ENCODE assay signal across 14 cellular contexts in the genomic region with DNA sequence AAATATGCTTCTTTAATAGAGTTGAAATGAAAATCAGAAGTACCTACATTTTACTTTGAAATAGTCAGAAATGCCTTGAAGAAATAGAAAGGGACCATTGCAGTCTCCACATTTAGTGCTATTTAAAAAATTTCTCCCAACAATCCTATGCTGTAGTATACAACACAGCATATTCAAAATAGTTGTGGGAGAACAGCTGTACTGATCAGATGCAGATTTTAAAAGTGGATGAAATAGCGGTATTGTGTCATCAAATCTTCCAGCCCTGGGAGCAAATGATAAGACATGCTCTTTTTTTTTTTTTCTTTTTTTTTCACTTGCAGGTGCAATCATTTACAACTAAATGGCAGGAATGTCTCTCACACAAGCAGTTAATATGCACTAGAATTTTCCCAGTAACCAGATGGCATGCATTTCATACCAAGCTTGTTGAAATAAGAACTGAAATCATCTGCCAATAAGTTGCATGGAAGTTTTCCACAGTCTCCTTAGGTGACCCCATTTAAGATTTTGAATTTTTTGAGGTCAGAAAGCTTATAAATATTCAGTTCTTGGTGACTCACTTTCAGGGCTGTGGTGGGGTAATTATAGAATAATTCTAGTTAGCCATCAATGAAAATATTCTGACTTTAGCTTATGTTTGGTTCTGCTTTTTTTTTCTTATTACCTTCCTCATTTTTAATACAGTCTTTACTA.
DNase-seq lines count a peak whose midpoint lies in the region; ATAC-seq and TF ChIP-seq lines count a peak whose summit lies in the region.
"Had no signal": no experiment of that assay in that cellular context is flagged by ENCODE, and none has a peak within 500 bp of the region (broad histone marks: within the 10 kb centered on the region; RNA-seq: fewer than 3 reads in every experiment).

No MANE protein-coding gene starts in this region.

- intact Hi-C loops in A673 (cut with micrococcal nuclease; ENCODE audit: unreplicated experiment): no loop called here
- intact Hi-C loops in activated B cell treated with CpG ODN at 0.5 μM for 24 hours (cut with micrococcal nuclease): loop anchor here (2.0 kb wide), 1 partner anchor 21 kb away; no protein-coding TSS in a partner anchor

- TF ChIP-seq CTCF in A673 (conservative IDR thresholded peaks at IDR 0.05; ENCODE audit: low read depth, low read length) (no peak), HFFc6 (IDR thresholded peaks at IDR 0.05) (no peak), activated B cell treated with CpG ODN at 0.5 μM for 24 hours (IDR thresholded peaks at IDR 0.05) (no peak), foreskin fibroblast (IDR thresholded peaks at IDR 0.05; ENCODE audit: low read depth, low read length) (no peak)

- H3K4me1 ChIP-seq in A673 (ENCODE audit: insufficient read depth, low read length, poor library complexity, severe bottlenecking): peaks cover 18% of the 10 kb centered on the region

- no peak overlapping the region for H3K4me3 Mint-ChIP-seq in HFFc6
- H3K4me3 Mint-ChIP-seq in activated B cell treated with CpG ODN at 0.5 μM for 24 hours: no peak overlapping the region
- H3K4me3 Mint-ChIP-seq: activated CD4-positive, alpha-beta T cell treated with anti-CD3 and anti-CD28 coated beads, Interleukin-2, amount 10 ng/mL, durations not matched to agents 24 days and 14 days had no signal

- peaks cover 29% of the 10 kb centered on the region; the same call in 1 of the 2 replicates for H3K4me1 Mint-ChIP-seq in HFFc6 (ENCODE audit: low read depth)
- H3K4me1 Mint-ChIP-seq in activated B cell treated with CpG ODN at 0.5 μM for 24 hours: peaks cover 59% of the 10 kb centered on the region
- H3K4me1 Mint-ChIP-seq: activated CD4-positive, alpha-beta T cell treated with anti-CD3 and anti-CD28 coated beads, Interleukin-2, amount 10 ng/mL, durations not matched to agents 24 days and 14 days had no signal

- CTCF ChIA-PET in A673 (lab: Charles Lee): no interaction called here
- CTCF ChIA-PET in activated B cell treated with CpG ODN at 0.5 μM for 24 hours (lab: Charles Lee): interaction anchor here (0.7 to 0.8 kb wide), 2 partner anchors 257 to 314 kb away, joined by 3 read pairs; no protein-coding TSS in a partner anchor

- ATAC-seq in activated B cell treated with CpG ODN at 0.5 μM for 24 hours (ENCODE audit: low read depth) (peak; percentile 56), GM21737 (IDR thresholded peaks at IDR 0.05; ENCODE audit: unreplicated experiment) (no peak), GM19324 (IDR thresholded peaks at IDR 0.05; ENCODE audit: low FRiP score, unreplicated experiment) (no peak)

- peak; percentile 38 for DNase-seq in A673 (ENCODE audit: low spot score)
- peak; percentile 72 for DNase-seq in HFFc6
- DNase-seq in activated B cell treated with CpG ODN at 0.5 μM for 24 hours: no peak
- peak; percentile 45 to 77 for DNase-seq in foreskin fibroblast
- no peak for DNase-seq in NCI-H2081 treated with DMSO at 0.1 percent for 48 hours (lab: John Stamatoyannopoulos, UW)
- DNase-seq in activated CD4-positive, alpha-beta T cell treated with anti-CD3 and anti-CD28 coated beads for 1 hour: no peak
- DNase-seq: ACHN; activated CD4-positive, alpha-beta T cell treated with anti-CD3 and anti-CD28 coated beads, Interleukin-2, amount 10 ng/mL, durations not matched to agents 24 days and 14 days; NCI-H2029; occipital lobe had no signal

- no TSS peak for BruUV-seq in A673 (replicated peaks; lab: Mats Ljungman, UMichigan)

- H3K36me3 Mint-ChIP-seq in HFFc6 (ENCODE audit: low read depth): no peaks in the 10 kb centered on the region
- H3K36me3 Mint-ChIP-seq in activated B cell treated with CpG ODN at 0.5 μM for 24 hours (ENCODE audit: low read depth): no peaks in the 10 kb centered on the region
- H3K36me3 Mint-ChIP-seq: brain, IgD-negative memory B cell had no signal

- H3K27me3 ChIP-seq in A673 (replicated peaks; ENCODE audit: insufficient read depth, low read depth, low read length, poor library complexity): no peaks in the 10 kb centered on the region

- POLR2A ChIA-PET in A673 (lab: Charles Lee; ENCODE audit: low non-redundant PET) (no interaction called here), activated B cell treated with CpG ODN at 0.5 μM for 24 hours (lab: Charles Lee) (interaction anchor here (0.6 to 1.3 kb wide), 2 partner anchors 13 to 526 kb away, joined by 3 read pairs; no protein-coding TSS in a partner anchor)

- no peaks in the 10 kb centered on the region for H3K36me3 ChIP-seq in A673 (ENCODE audit: insufficient read depth, low read length, poor library complexity, severe bottlenecking)

- H3K9me3 ChIP-seq in A673 (ENCODE audit: low read depth, low read length, poor library complexity, severe bottlenecking): no peaks in the 10 kb centered on the region

- no peak overlapping the region for H3K4me3 ChIP-seq in A673 (ENCODE audit: low read depth, low read length, poor library complexity, severe bottlenecking)
- no peak overlapping the region for H3K4me3 ChIP-seq in foreskin fibroblast (ENCODE audit: low read depth in 1 of 2, low read length in 2 of 2)

- no peak overlapping the region for H3K27ac ChIP-seq in A673 (ENCODE audit: low read depth, low read length, poor library complexity, severe bottlenecking)

- H3K27me3 Mint-ChIP-seq in HFFc6 (ENCODE audit: insufficient read depth) (no peaks in the 10 kb centered on the region; the same call in 1 of the 2 replicates), activated B cell treated with CpG ODN at 0.5 μM for 24 hours (no peaks in the 10 kb centered on the region)
- H3K27me3 Mint-ChIP-seq: brain, IgD-negative memory B cell had no signal

- peak overlapping the region; percentile 44; the same call in 1 of the 2 replicates for H3K27ac Mint-ChIP-seq in HFFc6
- H3K27ac Mint-ChIP-seq in activated B cell treated with CpG ODN at 0.5 μM for 24 hours: no peak overlapping the region
- H3K27ac Mint-ChIP-seq: activated CD4-positive, alpha-beta T cell treated with anti-CD3 and anti-CD28 coated beads, Interleukin-2, amount 10 ng/mL, durations not matched to agents 24 days and 14 days had no signal

- H3K9me3 Mint-ChIP-seq in HFFc6: no peaks in the 10 kb centered on the region
- H3K9me3 Mint-ChIP-seq in activated B cell treated with CpG ODN at 0.5 μM for 24 hours: no peaks in the 10 kb centered on the region
- H3K9me3 Mint-ChIP-seq: activated CD4-positive, alpha-beta T cell treated with anti-CD3 and anti-CD28 coated beads, Interleukin-2, amount 10 ng/mL, durations not matched to agents 24 days and 14 days; brain had no signal

Comparison
In these comparisons a context has a peak if more than half of its experiments do, and no peak if none do; other contexts are left out.
1. DNase-seq: peak in A673 (single experiment), HFFc6 (single experiment) and foreskin fibroblast (2 of 2); none in activated B cell treated with CpG ODN at 0.5 μM for 24 hours (single experiment), NCI-H2081 treated with DMSO at 0.1 percent for 48 hours (single experiment) and activated CD4-positive, alpha-beta T cell treated with anti-CD3 and anti-CD28 coated beads for 1 hour (single experiment).